ENCODE assay signal across 8 cellular contexts in genomic region chr1:19096036-19096833, GRCh38.
DNase-seq lines count a peak whose midpoint lies in the region; ATAC-seq, FAIRE-seq and TF ChIP-seq lines count a peak whose summit lies in the region.

No MANE protein-coding gene starts in this region.

- H3K9me3 ChIP-seq in AG04450 (ENCODE audit: control insufficient read depth, insufficient read depth, low read length) (no peaks in the 10 kb centered on the region), HCT116 (ENCODE audit: control insufficient read depth in 1 of 2, insufficient read depth in 1 of 2, low read depth in 1 of 2, low read length in 2 of 2) (no peaks in the 10 kb centered on the region), K562 (replicated peaks; ENCODE audit: control insufficient read depth, insufficient read depth, low read depth, low read length) (no peaks in the 10 kb centered on the region), aorta (ENCODE audit: control insufficient read depth, low read length) (no peaks in the 10 kb centered on the region)

- H3K4me3 ChIP-seq in AG04450 (ENCODE audit: low read depth, low read length) (no peak overlapping the region), HCT116 (replicated peaks in 1 of 2; ENCODE audit: low read depth in 1 of 2, low read length in 2 of 2) (no peak overlapping the region), K562 (no peak overlapping the region), aorta (ENCODE audit: low read length in 2 of 2) (no peak overlapping the region)

- H3K9ac ChIP-seq in HCT116 (ENCODE audit: low read length) (no peak overlapping the region), K562 (ENCODE audit: insufficient read depth in 1 of 2, low read depth in 2 of 2, low read length in 2 of 2) (no peak overlapping the region)

- H3K4me2 ChIP-seq in HCT116 (ENCODE audit: low read length), result no peak overlapping the region
- H3K4me2 ChIP-seq in K562 (ENCODE audit: insufficient read depth, low read length), result no peak overlapping the region

- DNase-seq in AG04450 (ENCODE audit: low read depth, low spot score) (no peak), HCT116 (ENCODE audit: low read depth, low spot score) (peak; percentile 6), K562 (ENCODE audit: extremely low read depth in 1 of 4, low spot score in 3 of 4) (peak in 2 of 4 experiments; percentile 23 to 28), left colon (peak in 1 of 2 donors; percentile 54), aorta (no peak), OCI-M1 (lab: John Stamatoyannopoulos, UW) (no peak)

- intact Hi-C loops in HCT116 (cut with micrococcal nuclease) (loop anchor here (1.0 kb wide), 3 partner anchors 189 to 499 kb away; no protein-coding TSS in a partner anchor), K562 (cut with micrococcal nuclease) (no loop called here), left colon (cut with DNase I, micrococcal nuclease) (loop anchor here in 1 of 2 donors (5.0 kb wide), 1 partner anchor 189 kb away; no protein-coding TSS in a partner anchor), aorta (cut with DNase I) (no loop called here)

- no peak overlapping the region for H3K27ac ChIP-seq in AG04450 (ENCODE audit: low read depth, low read length)
- H3K27ac ChIP-seq in HCT116 (ENCODE audit: low read depth, low read length), result no peak overlapping the region
- H3K27ac ChIP-seq in K562 (ENCODE audit: extremely low read depth, low read depth, low read length), result no peak overlapping the region
- no peak overlapping the region for H3K27ac ChIP-seq in aorta (ENCODE audit: low read depth in 1 of 2, low read length in 2 of 2)

- WGBS in K562 (ENCODE audit: insufficient coverage, low coverage, missing lambda C conversion rate), result 91% methylated on average over 7 of the region's 7 CpGs
- WGBS in aorta, 2 donors, result 59 to 64% methylated on average over 7 of the region's 7 CpGs

- H3K4me1 ChIP-seq in HCT116 (ENCODE audit: control insufficient read depth in 1 of 2, insufficient read depth in 2 of 2, low read length in 2 of 2) (no peaks in the 10 kb centered on the region), K562 (replicated peaks in 1 of 2; ENCODE audit: control insufficient read depth in 2 of 2, insufficient read depth in 2 of 2, low read length in 2 of 2) (no peaks in the 10 kb centered on the region), aorta (ENCODE audit: control insufficient read depth in 1 of 2, insufficient read depth in 2 of 2, low read length in 2 of 2) (no peaks in the 10 kb centered on the region)

- H3K9me1 ChIP-seq in K562 (ENCODE audit: control insufficient read depth, insufficient read depth, low read length), result no peaks in the 10 kb centered on the region

- H3K9me2 ChIP-seq in HCT116 (ENCODE audit: insufficient read depth), result no peaks in the 10 kb centered on the region

- ATAC-seq in HCT116 (peak; percentile 87), K562 (peak; percentile 73), left colon (peak; percentile 75), aorta (ENCODE audit: low FRiP score) (peak; percentile 65), GM19395 (IDR thresholded peaks at IDR 0.05; ENCODE audit: unreplicated experiment) (no peak), HG03175 (IDR thresholded peaks at IDR 0.05; ENCODE audit: unreplicated experiment) (no peak)

- peaks cover 69 to 85% of the 10 kb centered on the region in 2 experiments; a peak in 3 of 4 replicates for H3K36me3 ChIP-seq in HCT116 (ENCODE audit: control insufficient read depth in 1 of 2, insufficient read depth in 2 of 2, low read length in 2 of 2)
- peaks cover 100% of the 10 kb centered on the region for H3K36me3 ChIP-seq in K562 (ENCODE audit: control insufficient read depth, insufficient read depth, low read length)
- peaks cover 24 to 31% of the 10 kb centered on the region in 2 donors for H3K36me3 ChIP-seq in aorta (ENCODE audit: control insufficient read depth in 1 of 2, insufficient read depth in 2 of 2, low read length in 1 of 2)

- TF ChIP-seq RAD21 in HCT116 (IDR thresholded peaks at IDR 0.05; ENCODE audit: low read depth) (peak; percentile 82), K562 (CRISPR knock-in tag; conservative IDR thresholded peaks at IDR 0.05 in 1 of 2, IDR thresholded peaks at IDR 0.05 in 1 of 2) (peak; percentile 25 to 49; a peak in 2 of 4 replicates)

- H3K27me3 ChIP-seq in AG04450 (ENCODE audit: control insufficient read depth, insufficient read depth, low read length), result no peaks in the 10 kb centered on the region
- no peaks in the 10 kb centered on the region for H3K27me3 ChIP-seq in HCT116 (ENCODE audit: insufficient read depth, low read length)
- H3K27me3 ChIP-seq in K562 (ENCODE audit: control insufficient read depth in 2 of 2, insufficient read depth in 2 of 2, low read length in 2 of 2), result no peaks in the 10 kb centered on the region
- no peaks in the 10 kb centered on the region for H3K27me3 ChIP-seq in aorta (ENCODE audit: control insufficient read depth in 1 of 2, insufficient read depth in 2 of 2, low read length in 1 of 2)

- no peak for FAIRE-seq in K562 (lab: Jason Lieb, UNC)

- POLR2A ChIA-PET in AG04450 (lab: Yijun Ruan, JAX) (no interaction called here), HCT116 (lab: Charles Lee) (interaction anchor here (0.7 kb wide), 1 partner anchor 12 kb away, joined by 3 read pairs; no protein-coding TSS in a partner anchor), K562 (lab: Yijun Ruan, JAX) (interaction anchor here (0.7 to 1.0 kb wide), 4 partner anchors 9 to 344 kb away, joined by 3 to 6 read pairs (median 4); no protein-coding TSS in a partner anchor)

- RAD21 ChIA-PET in HCT116 (lab: Charles Lee; ENCODE audit: low non-redundant PET in 1 of 2, low total read pairs in 2 of 2, uncharacterized antibody in 2 of 2, unreplicated experiment in 2 of 2), result interaction anchor here (0.6 to 2.0 kb wide), 4 partner anchors 183 to 212 kb away, joined by 3 to 7 read pairs (median 5); no protein-coding TSS in a partner anchor

- BruUV-seq in HCT116 (replicated peaks; lab: Mats Ljungman, UMichigan) (no TSS peak), K562 (replicated peaks; lab: Mats Ljungman, UMichigan) (no TSS peak)

- in situ Hi-C loops in K562 (cut with MboI), result no loop called here

- CTCF ChIA-PET in AG04450 (lab: Charles Lee) (interaction anchor here (0.6 to 5.5 kb wide), 6 partner anchors 9 to 212 kb away, joined by 3 to 49 read pairs (median 4); no protein-coding TSS in a partner anchor), HCT116 (lab: Charles Lee) (interaction anchor here (0.7 to 2.6 kb wide), 5 partner anchors 84 to 212 kb away, joined by 3 to 7 read pairs (median 5); no protein-coding TSS in a partner anchor), K562 (lab: Yijun Ruan, JAX; ENCODE audit: low intra/inter-chr PET ratio) (no interaction called here)

- H3K79me2 ChIP-seq in HCT116 (ENCODE audit: insufficient read depth, low read length) (no peaks in the 10 kb centered on the region), K562 (ENCODE audit: control insufficient read depth, insufficient read depth, low read length) (no peaks in the 10 kb centered on the region)

- TF ChIP-seq CTCF in AG04450 (IDR thresholded peaks at IDR 0.05; ENCODE audit: low read depth, low read length), result peak; percentile 35; the same call in 1 of the 2 replicates
- peak; percentile 51 to 81 (median 55) for TF ChIP-seq CTCF in HCT116 (IDR thresholded peaks at IDR 0.05 in 2 of 3, conservative IDR thresholded peaks at IDR 0.05 in 1 of 3; ENCODE audit: borderline replicate concordance in 1 of 3, insufficient read depth in 1 of 3, low read depth in 2 of 3, low read length in 2 of 3)
- peak; percentile 10 to 42 (median 39); a peak in 3 of 6 replicates for TF ChIP-seq CTCF in K562 (IDR thresholded peaks at IDR 0.05 in 2 of 3, conservative IDR thresholded peaks at IDR 0.05 in 1 of 3; ENCODE audit: insufficient read depth in 2 of 3, low read depth in 1 of 3, low read length in 3 of 3)

- H2AFZ ChIP-seq in HCT116 (ENCODE audit: low read depth, low read length, poor library complexity, severe bottlenecking) (no peak overlapping the region), K562 (ENCODE audit: low read depth, low read length) (no peak overlapping the region)

- H4K20me1 ChIP-seq in HCT116 (ENCODE audit: insufficient read depth) (no peaks in the 10 kb centered on the region), K562 (replicated peaks; ENCODE audit: control insufficient read depth, insufficient read depth, low read length) (no peaks in the 10 kb centered on the region)

- no peak for TF ChIP-seq EP300 in K562 (IDR thresholded peaks at IDR 0.05; ENCODE audit: low read length)

- TF ChIP-seq POLR2A in HCT116 (IDR thresholded peaks at IDR 0.05; ENCODE audit: borderline replicate concordance, extremely low read depth, insufficient read depth, insufficient read length) (no peak), K562 (conservative IDR thresholded peaks at IDR 0.05) (no peak)

TF ChIP-seq in HCT116, 20 proteins besides CTCF, POLR2A, EP300 and RAD21:
- TF ChIP-seq POLR2AphosphoS5 (IDR thresholded peaks at IDR 0.05; ENCODE audit: low read depth, low read length) (no peak), CEBPB (IDR thresholded peaks at IDR 0.05; ENCODE audit: low read depth) (no peak), EZH2 (IDR thresholded peaks at IDR 0.05) (no peak), JUND (IDR thresholded peaks at IDR 0.05) (no peak), MAX (IDR thresholded peaks at IDR 0.05) (no peak)

TF ChIP-seq in K562, 482 proteins besides CTCF, POLR2A, EP300 and RAD21:
- TF ChIP-seq ZZZ3 (IDR thresholded peaks at IDR 0.05) (peak; percentile 35; the same call in 1 of the 2 replicates), ADNP (tag; IDR thresholded peaks at IDR 0.05) (no peak)

Comparison
In these comparisons a context has a peak if more than half of its experiments do, and no peak if none do; other contexts are left out.
1. ATAC-seq: peak in HCT116 (single experiment), K562 (single experiment), left colon (single experiment) and aorta (single experiment); none in GM19395 (single experiment) and HG03175 (single experiment).
2. Peak in every context shown above with its lines, with median percentiles within 50 percentile points of each other: CTCF ChIP-seq.